ENCODE assay signal across 1 cellular context in genomic region chr2:239926587-239927234, GRCh38.
TF ChIP-seq lines count a peak whose summit lies in the region.

No MANE protein-coding gene starts in this region.

TF ChIP-seq in K562, 482 proteins besides CTCF, POLR2A, EP300 and RAD21 (continued from another document):
- 0 out of 2 replicates have a peak, but pooled peaks have one; percentile 46 for TF ChIP-seq CHAMP1 (IDR thresholded peaks at IDR 0.05)
- no peak for TF ChIP-seq YBX1 (IDR thresholded peaks at IDR 0.05)
- peak; percentile 49 for TF ChIP-seq EGR1 (conservative IDR thresholded peaks at IDR 0.05)
- 0 out of 4 replicates have a peak, but pooled peaks of 1 of the 2 experiments have one; percentile 1 for TF ChIP-seq MNT (conservative IDR thresholded peaks at IDR 0.05)
